Comparison of ENCODE assay signal across 10 cellular contexts in genomic region chr3:73451276-73451973, GRCh38.
DNase-seq lines count a peak whose midpoint lies in the region; ATAC-seq lines count a peak whose summit lies in the region.
"Had no signal": no experiment of that assay in that cellular context is flagged by ENCODE, and none has a peak within 500 bp of the region (broad histone marks: within the 10 kb centered on the region; RNA-seq: fewer than 3 reads in every experiment).

No MANE protein-coding gene starts in this region.

- DNase-seq in NCI-H510A treated with DMSO at 0.1 percent for 48 hours (lab: John Stamatoyannopoulos, UW) (peak; percentile 60), NCI-H510A (lab: John Stamatoyannopoulos, UW) (no peak), NOMO-1 treated with DMSO at 0.1 percent for 48 hours (lab: John Stamatoyannopoulos, UW; ENCODE audit: unreplicated experiment) (peak; percentile 82), T-helper 9 cell (no peak), NCI-H1694 (lab: John Stamatoyannopoulos, UW) (no peak)
- DNase-seq in stimulated activated naive B cell treated with anti-CD40 and anti-IgM and Interleukin-4, amounts not matched to agents 10 μg/mL and 1 μg/mL and 100 μg/mL, for 72 hours, result no peak
- DNase-seq: heart right ventricle had no signal

- H3K4me1 Mint-ChIP-seq in stimulated activated naive B cell treated with anti-CD40 and anti-IgM and Interleukin-4, amounts not matched to agents 10 μg/mL and 1 μg/mL and 100 μg/mL, for 72 hours, result peaks cover 10 to 16% of the 10 kb centered on the region in 2 donors

- no peak overlapping the region for H3K4me3 Mint-ChIP-seq in stimulated activated naive B cell treated with anti-CD40 and anti-IgM and Interleukin-4, amounts not matched to agents 10 μg/mL and 1 μg/mL and 100 μg/mL, for 72 hours

- no peak overlapping the region for H3K27ac Mint-ChIP-seq in stimulated activated naive B cell treated with anti-CD40 and anti-IgM and Interleukin-4, amounts not matched to agents 10 μg/mL and 1 μg/mL and 100 μg/mL, for 72 hours

- no peaks in the 10 kb centered on the region for H3K36me3 Mint-ChIP-seq in stimulated activated naive B cell treated with anti-CD40 and anti-IgM and Interleukin-4, amounts not matched to agents 10 μg/mL and 1 μg/mL and 100 μg/mL, for 72 hours

- no peaks in the 10 kb centered on the region for H3K27me3 Mint-ChIP-seq in stimulated activated naive B cell treated with anti-CD40 and anti-IgM and Interleukin-4, amounts not matched to agents 10 μg/mL and 1 μg/mL and 100 μg/mL, for 72 hours

- peak; percentile 30 for ATAC-seq in HG03060 (IDR thresholded peaks at IDR 0.05; ENCODE audit: low read depth, unreplicated experiment)
- ATAC-seq in stimulated activated naive B cell treated with anti-CD40 and anti-IgM and Interleukin-4, amounts not matched to agents 10 μg/mL and 1 μg/mL and 100 μg/mL, for 72 hours (replicated peaks), result peak; percentile 73 to 77
- ATAC-seq in HG02973 (IDR thresholded peaks at IDR 0.05; ENCODE audit: unreplicated experiment), result no peak
- ATAC-seq: K562 had no signal

- no peaks in the 10 kb centered on the region for H3K9me3 Mint-ChIP-seq in stimulated activated naive B cell treated with anti-CD40 and anti-IgM and Interleukin-4, amounts not matched to agents 10 μg/mL and 1 μg/mL and 100 μg/mL, for 72 hours

Comparison
In these comparisons a context has a peak if more than half of its experiments do, and no peak if none do; other contexts are left out.
1. DNase-seq: peak in NCI-H510A treated with DMSO at 0.1 percent for 48 hours (single experiment) and NOMO-1 treated with DMSO at 0.1 percent for 48 hours (single experiment); none in NCI-H510A (single experiment), stimulated activated naive B cell treated with anti-CD40 and anti-IgM and Interleukin-4, amounts not matched to agents 10 μg/mL and 1 μg/mL and 100 μg/mL, for 72 hours (single experiment), T-helper 9 cell (single experiment) and NCI-H1694 (single experiment).